Comparison of ENCODE assay signal across 28 cellular contexts in genomic region chr7:133593561-133593960, GRCh38.
"Had no signal": no experiment of that assay in that cellular context is flagged by ENCODE, and none has a peak within 500 bp of the region (broad histone marks: within the 10 kb centered on the region; RNA-seq: fewer than 3 reads in every experiment).

No MANE protein-coding gene starts in this region.

- H3K9me3 ChIP-seq: colonic mucosa, esophagus muscularis mucosa, esophagus squamous epithelium, gastrocnemius medialis, gastroesophageal sphincter, heart left ventricle, heart right ventricle had no signal

- FAIRE-seq: colon, endometrium, endothelial cell of umbilical vein, frontal cortex had no signal

- H3K4me3 ChIP-seq: colonic mucosa, coronary artery, dorsolateral prefrontal cortex, esophagus muscularis mucosa, esophagus squamous epithelium, gastrocnemius medialis, gastroesophageal sphincter, heart left ventricle, heart right ventricle had no signal

- ATAC-seq: effector memory CD8-positive, alpha-beta T cell; esophagus mucosa; foreskin keratinocyte; gastrocnemius medialis; gastroesophageal sphincter; heart left ventricle; heart right ventricle had no signal

- H3K4me1 ChIP-seq: colonic mucosa, esophagus muscularis mucosa, esophagus squamous epithelium, foreskin keratinocyte, gastrocnemius medialis, gastroesophageal sphincter, heart left ventricle, heart right ventricle had no signal

- H3K36me3 ChIP-seq: colonic mucosa, esophagus muscularis mucosa, esophagus squamous epithelium, gastrocnemius medialis, gastroesophageal sphincter, heart left ventricle, heart right ventricle had no signal

- DNase-seq: colonic mucosa; cortex of kidney; dermis blood vessel endothelial cell; dorsolateral prefrontal cortex; effector CD4-positive, alpha-beta T cell; effector CD8-positive, alpha-beta T cell; effector memory CD4-positive, alpha-beta T cell; effector memory CD8-positive, alpha-beta T cell; endodermal cell; erythroblast; esophagus squamous epithelium; foreskin fibroblast; foreskin keratinocyte; foreskin melanocyte; gastrocnemius medialis; glutamatergic neuron; head of caudate nucleus; heart left ventricle; heart right ventricle had no signal

- H3K27me3 ChIP-seq: colonic mucosa, dorsolateral prefrontal cortex, esophagus muscularis mucosa, esophagus squamous epithelium, foreskin keratinocyte, gastrocnemius medialis, gastroesophageal sphincter, heart left ventricle, heart right ventricle had no signal

- H3K27ac ChIP-seq: colonic mucosa, coronary artery, dorsolateral prefrontal cortex, epithelial cell of prostate, esophagus muscularis mucosa, esophagus squamous epithelium, foreskin keratinocyte, gastrocnemius medialis, gastroesophageal sphincter, heart left ventricle, heart right ventricle had no signal
